Comparison of ENCODE assay signal across 23 cellular contexts in genomic region chr16:81732699-81733098, GRCh38.
"Had no signal": no experiment of that assay in that cellular context is flagged by ENCODE, and none has a peak within 500 bp of the region (broad histone marks: within the 10 kb centered on the region; RNA-seq: fewer than 3 reads in every experiment).

No MANE protein-coding gene starts in this region.

- H3K27ac ChIP-seq: esophagus muscularis mucosa, left ventricle myocardium inferior, right atrium auricular region, tibial nerve, uterus had no signal

- H3K4me1 ChIP-seq: uterus had no signal

- H3K9me3 ChIP-seq: esophagus muscularis mucosa, left ventricle myocardium inferior, right atrium auricular region, tibial nerve, uterus had no signal

- H3K4me3 ChIP-seq: esophagus muscularis mucosa, left ventricle myocardium inferior, right atrium auricular region, tibial nerve, uterus had no signal

- ATAC-seq: activated T-helper 17 cell treated with anti-CD3 and anti-CD28 coated beads, Interleukin-2, amount 50 U/mL, for 72 hours had no signal

- H3K4me3 Mint-ChIP-seq: activated B cell treated with CpG ODN at 0.5 μM for 24 hours; activated CD4-positive, alpha-beta memory T cell treated with anti-CD3 and anti-CD28 coated beads, Interleukin-2, amount 10 ng/mL, durations not matched to agents 7 days and 5 days; activated naive CD8-positive, alpha-beta T cell treated with anti-CD3 and anti-CD28 coated beads, Interleukin-2, amount 10 ng/mL, durations not matched to agents 7 days and 5 days; activated T-helper 17 cell treated with anti-CD3 and anti-CD28 coated beads, Interleukin-2, amount 50 U/mL, for 72 hours; dendritic cell treated with granulocyte-macrophage colony-stimulating factor and Interleukin-4, amounts not matched to agents 40 ng/mL and 50 ng/mL, for 4 days; immature natural killer cell; nephron progenitor cell had no signal

- H3K36me3 Mint-ChIP-seq: activated naive CD8-positive, alpha-beta T cell treated with anti-CD3 and anti-CD28 coated beads, Interleukin-2, amount 10 ng/mL, durations not matched to agents 7 days and 5 days; immature natural killer cell had no signal

- H3K27ac Mint-ChIP-seq: activated CD4-positive, alpha-beta memory T cell treated with anti-CD3 and anti-CD28 coated beads, Interleukin-2, amount 10 ng/mL, durations not matched to agents 7 days and 5 days; activated naive CD8-positive, alpha-beta T cell treated with anti-CD3 and anti-CD28 coated beads, Interleukin-2, amount 10 ng/mL, durations not matched to agents 7 days and 5 days; activated T-helper 17 cell treated with anti-CD3 and anti-CD28 coated beads, Interleukin-2, amount 50 U/mL, for 72 hours; dendritic cell treated with granulocyte-macrophage colony-stimulating factor and Interleukin-4, amounts not matched to agents 40 ng/mL and 50 ng/mL, for 4 days; nephron progenitor cell; progenitor cell of endocrine pancreas; stimulated activated naive CD8-positive, alpha-beta T cell treated with anti-CD3 and anti-CD28 coated beads, Interleukin-15, Interleukin-2, amounts not matched to agents 100 ng/mL and 50 ng/mL, for 24 hours had no signal

- H3K27me3 ChIP-seq: esophagus muscularis mucosa, right atrium auricular region, tibial nerve, uterus had no signal

- DNase-seq: activated B cell treated with CpG ODN at 0.5 μM for 24 hours; activated CD4-positive, alpha-beta memory T cell treated with anti-CD3 and anti-CD28 coated beads, Interleukin-2, amount 10 ng/mL, durations not matched to agents 7 days and 5 days; activated CD4-positive, alpha-beta T cell treated with anti-CD3 and anti-CD28 coated beads for 48 hours; activated naive CD4-positive, alpha-beta T cell; activated naive CD8-positive, alpha-beta T cell treated with anti-CD3 and anti-CD28 coated beads, Interleukin-2, amount 10 ng/mL, durations not matched to agents 7 days and 5 days; activated T-cell treated with anti-CD3 and anti-CD28 coated beads, Interleukin-2, amount 50 U/mL, for 1 hour; anterior cingulate cortex; cerebellar nuclear complex; effector CD8-positive, alpha-beta T cell; immature natural killer cell; kidney glomerular epithelial cell; left ventricle myocardium inferior; mammary epithelial cell; midbrain; nephron progenitor cell; uterus had no signal

- H3K36me3 ChIP-seq: esophagus muscularis mucosa, left ventricle myocardium inferior, right atrium auricular region, tibial nerve, uterus had no signal

- H3K27me3 Mint-ChIP-seq: activated B cell treated with CpG ODN at 0.5 μM for 24 hours; activated CD4-positive, alpha-beta memory T cell treated with anti-CD3 and anti-CD28 coated beads, Interleukin-2, amount 10 ng/mL, durations not matched to agents 7 days and 5 days; activated T-helper 17 cell treated with anti-CD3 and anti-CD28 coated beads, Interleukin-2, amount 50 U/mL, for 72 hours; stimulated activated naive CD8-positive, alpha-beta T cell treated with anti-CD3 and anti-CD28 coated beads, Interleukin-15, Interleukin-2, amounts not matched to agents 100 ng/mL and 50 ng/mL, for 24 hours had no signal

- H3K9me3 Mint-ChIP-seq: activated B cell treated with CpG ODN at 0.5 μM for 24 hours; activated CD4-positive, alpha-beta memory T cell treated with anti-CD3 and anti-CD28 coated beads, Interleukin-2, amount 10 ng/mL, durations not matched to agents 7 days and 5 days; activated naive CD8-positive, alpha-beta T cell treated with anti-CD3 and anti-CD28 coated beads, Interleukin-2, amount 10 ng/mL, durations not matched to agents 7 days and 5 days; activated T-helper 17 cell treated with anti-CD3 and anti-CD28 coated beads, Interleukin-2, amount 50 U/mL, for 72 hours; dendritic cell treated with granulocyte-macrophage colony-stimulating factor and Interleukin-4, amounts not matched to agents 40 ng/mL and 50 ng/mL, for 4 days; immature natural killer cell; nephron progenitor cell; stimulated activated naive CD8-positive, alpha-beta T cell treated with anti-CD3 and anti-CD28 coated beads, Interleukin-15, Interleukin-2, amounts not matched to agents 100 ng/mL and 50 ng/mL, for 24 hours had no signal
